9 cellular contexts compared by ENCODE assay signal in the genomic region with DNA sequence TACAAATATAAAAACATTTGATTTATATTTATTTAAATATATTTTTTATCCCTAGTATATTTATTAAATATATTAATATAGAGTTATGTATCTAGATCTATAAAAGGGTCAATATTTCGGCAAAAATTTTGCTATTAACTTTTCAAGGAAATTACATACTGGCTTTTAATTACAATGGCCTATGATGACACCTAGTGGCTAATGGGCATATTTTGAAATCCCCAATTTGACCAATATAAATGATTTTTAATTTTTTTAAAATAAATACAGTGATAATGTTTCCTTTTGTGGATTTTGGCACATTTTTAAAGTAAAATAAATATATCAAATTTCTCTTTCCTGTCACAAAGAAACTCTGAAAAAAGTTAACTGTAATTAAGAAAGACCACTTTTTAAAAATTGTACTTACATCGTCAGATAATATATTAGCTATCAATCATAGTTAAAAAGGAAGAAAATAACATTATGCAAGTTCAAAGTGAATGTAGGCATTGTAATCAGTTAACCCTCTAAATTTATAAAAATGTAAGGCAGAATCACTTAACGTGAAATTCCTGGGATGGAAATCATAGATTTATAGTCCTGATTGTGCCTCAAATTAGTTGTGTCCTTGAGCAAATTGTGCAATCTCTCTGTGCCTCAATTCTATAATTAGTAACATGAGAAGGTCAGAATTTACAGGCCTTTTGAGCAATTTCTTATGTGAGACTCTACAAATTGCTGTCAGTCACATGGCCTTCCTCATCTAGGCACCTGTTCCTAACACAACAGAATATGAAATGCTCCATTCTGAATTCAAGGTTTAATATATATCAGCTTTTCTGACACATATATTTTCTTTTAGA. TPM values are rescaled to one million over a fixed set of nuclear protein-coding genes. Genes with fewer than 3 reads are reported as not detected.
DNase-seq lines count a peak whose midpoint lies in the region; ATAC-seq and TF ChIP-seq lines count a peak whose summit lies in the region.
"Had no signal": no experiment of that assay in that cellular context is flagged by ENCODE, and none has a peak within 500 bp of the region (broad histone marks: within the 10 kb centered on the region; RNA-seq: fewer than 3 reads in every experiment).

No MANE protein-coding gene starts in this region.

- H3K4me1 ChIP-seq in prostate gland (replicated peaks) = no peaks in the 10 kb centered on the region

- no peak overlapping the region for H3K4me3 ChIP-seq in prostate gland
- H3K4me3 ChIP-seq: BLaER1 had no signal

- POLR2A ChIA-PET in activated CD4-positive, alpha-beta memory T cell treated with anti-CD3 and anti-CD28 coated beads for 36 hours (lab: Charles Lee) = no interaction called here

- ATAC-seq in activated T-helper 17 cell treated with anti-CD3 and anti-CD28 coated beads, Interleukin-2, amount 50 U/mL, for 72 hours (replicated peaks) = no peak

- no peaks in the 10 kb centered on the region for H3K27me3 ChIP-seq in prostate gland (replicated peaks; ENCODE audit: insufficient read depth)
- H3K27me3 ChIP-seq: BLaER1 had no signal

- TF ChIP-seq POLR2A in prostate gland (IDR thresholded peaks at IDR 0.05) = no peak

- peak; percentile 53 to 76 (median 61) for TF ChIP-seq CTCF in prostate gland (IDR thresholded peaks at IDR 0.05)

- no peak overlapping the region for H3K27ac Mint-ChIP-seq in activated T-helper 17 cell treated with anti-CD3 and anti-CD28 coated beads, Interleukin-2, amount 50 U/mL, for 72 hours
- H3K27ac Mint-ChIP-seq in activated CD4-positive, alpha-beta memory T cell treated with anti-CD3 and anti-CD28 coated beads for 36 hours = no peak overlapping the region

- no peak overlapping the region for H3K4me3 Mint-ChIP-seq in activated T-helper 17 cell treated with anti-CD3 and anti-CD28 coated beads, Interleukin-2, amount 50 U/mL, for 72 hours
- no peak overlapping the region for H3K4me3 Mint-ChIP-seq in activated CD4-positive, alpha-beta memory T cell treated with anti-CD3 and anti-CD28 coated beads for 36 hours

- 37% methylated on average over 3 of the region's 3 CpGs for WGBS in prostate gland

- no peak overlapping the region for H3K27ac ChIP-seq in prostate gland

- peak; percentile 18 for DNase-seq in DMS153 treated with DMSO at 0.1 percent for 48 hours (lab: John Stamatoyannopoulos, UW; ENCODE audit: unreplicated experiment)
- DNase-seq in DMS153 (lab: John Stamatoyannopoulos, UW) = no peak
- peak; percentile 29 for DNase-seq in NCI-H460 (ENCODE audit: extremely low read depth, low read depth)
- DNase-seq in dermis blood vessel endothelial cell = peak; percentile 64
- DNase-seq in prostate gland (ENCODE audit: low spot score) = no peak
- DNase-seq in activated T-cell treated with anti-CD3 and anti-CD28 coated beads, Interleukin-2, amount 50 U/mL, for 1 hour = no peak
- DNase-seq in activated CD4-positive, alpha-beta memory T cell treated with anti-CD3 and anti-CD28 coated beads for 36 hours = no peak

- peaks cover 12% of the 10 kb centered on the region for H3K4me1 Mint-ChIP-seq in activated T-helper 17 cell treated with anti-CD3 and anti-CD28 coated beads, Interleukin-2, amount 50 U/mL, for 72 hours
- H3K4me1 Mint-ChIP-seq in activated CD4-positive, alpha-beta memory T cell treated with anti-CD3 and anti-CD28 coated beads for 36 hours (ENCODE audit: low read depth) = peaks cover 17% of the 10 kb centered on the region

- CTCF ChIA-PET in activated CD4-positive, alpha-beta memory T cell treated with anti-CD3 and anti-CD28 coated beads for 36 hours (lab: Charles Lee) = interaction anchor here (0.7 to 4.6 kb wide), 12 partner anchors 17 to 195 kb away, joined by 3 to 98 read pairs (median 3); no protein-coding TSS in a partner anchor

- H3K9me3 ChIP-seq in prostate gland = no peaks in the 10 kb centered on the region
- H3K9me3 ChIP-seq: BLaER1 had no signal

- no peaks in the 10 kb centered on the region for H3K27me3 Mint-ChIP-seq in activated T-helper 17 cell treated with anti-CD3 and anti-CD28 coated beads, Interleukin-2, amount 50 U/mL, for 72 hours
- H3K27me3 Mint-ChIP-seq in activated CD4-positive, alpha-beta memory T cell treated with anti-CD3 and anti-CD28 coated beads for 36 hours = no peaks in the 10 kb centered on the region

- intact Hi-C loops in prostate gland (cut with DNase I) = no loop called here
- intact Hi-C loops in activated CD4-positive, alpha-beta memory T cell treated with anti-CD3 and anti-CD28 coated beads for 36 hours (cut with micrococcal nuclease) = no loop called here

- no peaks in the 10 kb centered on the region for H3K36me3 ChIP-seq in prostate gland
- H3K36me3 ChIP-seq: BLaER1 had no signal

- H3K9me3 Mint-ChIP-seq in activated T-helper 17 cell treated with anti-CD3 and anti-CD28 coated beads, Interleukin-2, amount 50 U/mL, for 72 hours = no peaks in the 10 kb centered on the region
- H3K9me3 Mint-ChIP-seq in activated CD4-positive, alpha-beta memory T cell treated with anti-CD3 and anti-CD28 coated beads for 36 hours = no peaks in the 10 kb centered on the region

- H3K36me3 Mint-ChIP-seq in activated T-helper 17 cell treated with anti-CD3 and anti-CD28 coated beads, Interleukin-2, amount 50 U/mL, for 72 hours (ENCODE audit: low read depth) = no peaks in the 10 kb centered on the region
- H3K36me3 Mint-ChIP-seq in activated CD4-positive, alpha-beta memory T cell treated with anti-CD3 and anti-CD28 coated beads for 36 hours = no peaks in the 10 kb centered on the region

RNA-seq across cellular contexts. Expression of gene RGS13, which starts 25.6 kb away (rescaled TPM):
- not detected in 2 replicates for total RNA-seq in NCI-H460 (2014; rRNA removed; shearing (Covaris generic))
- not detected in 2 replicates for polyA plus RNA-seq in NCI-H460 (2014; cell fraction: nucleus; rRNA removed)
- not detected in 2 replicates for total RNA-seq in dermis blood vessel endothelial cell
- total RNA-seq in prostate gland = not detected
- total RNA-seq in activated T-helper 17 cell treated with anti-CD3 and anti-CD28 coated beads, Interleukin-2, amount 50 U/mL, for 72 hours = under 1 TPM in 1 of 2 donors, not detected in 1; 0.19 TPM
- total RNA-seq in activated CD4-positive, alpha-beta memory T cell treated with anti-CD3 and anti-CD28 coated beads for 36 hours = not detected

RNA-seq across cellular contexts. Expression of gene RGS1, which starts 34.8 kb away (rescaled TPM):
- not detected in 2 replicates for total RNA-seq in NCI-H460 (2014; rRNA removed; shearing (Covaris generic))
- polyA plus RNA-seq in NCI-H460 (2014; cell fraction: nucleus; rRNA removed) = not detected in 2 replicates
- total RNA-seq in dermis blood vessel endothelial cell (not detected in 2 replicates), prostate gland (10 to 100 TPM; 43.0 to 57.3 TPM)
- total RNA-seq in activated T-helper 17 cell treated with anti-CD3 and anti-CD28 coated beads, Interleukin-2, amount 50 U/mL, for 72 hours = 100 to 1,000 TPM in 1 of 2 donors, 10 to 100 TPM in 1; 64.7 to 151 TPM
- total RNA-seq in activated CD4-positive, alpha-beta memory T cell treated with anti-CD3 and anti-CD28 coated beads for 36 hours = 10 to 100 TPM; 23.5 to 27.1 TPM

Comparison
In these comparisons a context has a peak if more than half of its experiments do, and no peak if none do; other contexts are left out.
1. DNase-seq: peak in DMS153 treated with DMSO at 0.1 percent for 48 hours (single experiment), NCI-H460 (single experiment) and dermis blood vessel endothelial cell (single experiment); none in DMS153 (single experiment), prostate gland (single experiment), activated T-cell treated with anti-CD3 and anti-CD28 coated beads, Interleukin-2, amount 50 U/mL, for 1 hour (single experiment) and activated CD4-positive, alpha-beta memory T cell treated with anti-CD3 and anti-CD28 coated beads for 36 hours (single experiment).
2. RNA of gene RGS1, which starts 34.8 kb away (total RNA-seq): 64.7 to 151 TPM in activated T-helper 17 cell treated with anti-CD3 and anti-CD28 coated beads, Interleukin-2, amount 50 U/mL, for 72 hours, 43.0 to 57.3 TPM in prostate gland and 23.5 to 27.1 TPM in activated CD4-positive, alpha-beta memory T cell treated with anti-CD3 and anti-CD28 coated beads for 36 hours; not detected in NCI-H460 and not detected in dermis blood vessel endothelial cell; every median in the first group is over 10 times any median in the second.